Comparison of ENCODE assay signal across 1 cellular context in the genomic region with DNA sequence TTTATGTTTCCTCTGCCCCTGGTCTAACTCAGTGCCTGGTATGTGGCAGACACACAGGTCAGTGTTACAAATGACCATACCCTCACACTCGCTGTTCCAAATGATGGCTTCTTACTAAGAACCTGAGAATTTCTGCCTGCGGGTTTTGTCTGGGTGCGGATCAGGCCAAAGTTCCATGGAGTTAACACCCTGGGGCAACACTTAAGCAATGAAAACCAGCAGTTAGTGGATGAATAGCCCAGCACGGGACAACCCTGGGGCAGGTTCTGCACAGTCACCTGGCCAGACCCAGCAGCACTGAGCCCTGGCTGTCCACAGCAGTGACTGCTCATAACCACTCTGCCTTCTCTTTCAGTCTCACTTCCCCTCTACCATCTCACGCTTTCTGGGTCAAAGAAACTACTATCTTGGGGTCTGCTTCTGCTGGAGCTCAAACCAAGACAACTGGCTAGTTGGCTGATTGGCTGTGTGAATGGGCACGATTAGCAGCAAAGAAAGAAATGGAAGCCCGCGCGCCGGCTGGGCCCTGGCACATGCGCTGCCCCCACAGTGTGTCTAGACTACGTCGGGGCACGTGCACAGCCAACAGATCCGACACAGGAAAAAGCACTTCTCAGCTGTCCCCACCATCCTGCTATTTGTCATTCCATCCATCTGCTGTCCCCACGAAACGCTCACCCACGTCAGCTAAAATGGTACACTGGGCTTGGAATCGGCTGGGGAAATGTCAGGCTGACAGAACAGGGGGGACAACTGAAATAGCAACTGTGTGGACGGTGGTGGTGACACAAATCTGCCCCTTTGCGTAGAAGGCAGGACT.
TF ChIP-seq lines count a peak whose summit lies in the region.

No MANE protein-coding gene starts in this region.

TF ChIP-seq in HepG2, 621 proteins besides CTCF, POLR2A, EP300 and RAD21 (continued from another document and continues in another):
- TF ChIP-seq REL (CRISPR knock-in tag; conservative IDR thresholded peaks at IDR 0.05) (no peak), PHB2 (IDR thresholded peaks at IDR 0.05; ENCODE audit: partially characterized antibody) (no peak), SIN3A (IDR thresholded peaks at IDR 0.05; ENCODE audit: borderline replicate concordance, low read depth, low read length) (no peak), SATB2 (CRISPR knock-in tag; IDR thresholded peaks at IDR 0.05) (no peak), ZNF350 (CRISPR knock-in tag; IDR thresholded peaks at IDR 0.05; ENCODE audit: borderline replicate concordance, low read depth) (no peak), ZNF101 (CRISPR knock-in tag; IDR thresholded peaks at IDR 0.05; ENCODE audit: borderline replicate concordance, low read depth) (no peak), JDP2 (CRISPR knock-in tag; IDR thresholded peaks at IDR 0.05; ENCODE audit: borderline replicate concordance) (no peak), ZNF263 (CRISPR knock-in tag; IDR thresholded peaks at IDR 0.05) (0 out of 2 replicates have a peak, but pooled peaks have one; percentile 34), PRMT3 (CRISPR knock-in tag; IDR thresholded peaks at IDR 0.05; ENCODE audit: borderline replicate concordance, low read depth) (no peak), ZNF33B (CRISPR knock-in tag; IDR thresholded peaks at IDR 0.05) (peak; percentile 48; the same call in 1 of the 2 replicates), KMT2B (CRISPR knock-in tag; IDR thresholded peaks at IDR 0.05) (no peak), TMF1 (CRISPR knock-in tag; IDR thresholded peaks at IDR 0.05; ENCODE audit: low read depth) (no peak), HCFC1 (IDR thresholded peaks at IDR 0.05; ENCODE audit: low read depth, low read length) (no peak), PLRG1 (conservative IDR thresholded peaks at IDR 0.05) (no peak)
- TF ChIP-seq, protein P1, sequence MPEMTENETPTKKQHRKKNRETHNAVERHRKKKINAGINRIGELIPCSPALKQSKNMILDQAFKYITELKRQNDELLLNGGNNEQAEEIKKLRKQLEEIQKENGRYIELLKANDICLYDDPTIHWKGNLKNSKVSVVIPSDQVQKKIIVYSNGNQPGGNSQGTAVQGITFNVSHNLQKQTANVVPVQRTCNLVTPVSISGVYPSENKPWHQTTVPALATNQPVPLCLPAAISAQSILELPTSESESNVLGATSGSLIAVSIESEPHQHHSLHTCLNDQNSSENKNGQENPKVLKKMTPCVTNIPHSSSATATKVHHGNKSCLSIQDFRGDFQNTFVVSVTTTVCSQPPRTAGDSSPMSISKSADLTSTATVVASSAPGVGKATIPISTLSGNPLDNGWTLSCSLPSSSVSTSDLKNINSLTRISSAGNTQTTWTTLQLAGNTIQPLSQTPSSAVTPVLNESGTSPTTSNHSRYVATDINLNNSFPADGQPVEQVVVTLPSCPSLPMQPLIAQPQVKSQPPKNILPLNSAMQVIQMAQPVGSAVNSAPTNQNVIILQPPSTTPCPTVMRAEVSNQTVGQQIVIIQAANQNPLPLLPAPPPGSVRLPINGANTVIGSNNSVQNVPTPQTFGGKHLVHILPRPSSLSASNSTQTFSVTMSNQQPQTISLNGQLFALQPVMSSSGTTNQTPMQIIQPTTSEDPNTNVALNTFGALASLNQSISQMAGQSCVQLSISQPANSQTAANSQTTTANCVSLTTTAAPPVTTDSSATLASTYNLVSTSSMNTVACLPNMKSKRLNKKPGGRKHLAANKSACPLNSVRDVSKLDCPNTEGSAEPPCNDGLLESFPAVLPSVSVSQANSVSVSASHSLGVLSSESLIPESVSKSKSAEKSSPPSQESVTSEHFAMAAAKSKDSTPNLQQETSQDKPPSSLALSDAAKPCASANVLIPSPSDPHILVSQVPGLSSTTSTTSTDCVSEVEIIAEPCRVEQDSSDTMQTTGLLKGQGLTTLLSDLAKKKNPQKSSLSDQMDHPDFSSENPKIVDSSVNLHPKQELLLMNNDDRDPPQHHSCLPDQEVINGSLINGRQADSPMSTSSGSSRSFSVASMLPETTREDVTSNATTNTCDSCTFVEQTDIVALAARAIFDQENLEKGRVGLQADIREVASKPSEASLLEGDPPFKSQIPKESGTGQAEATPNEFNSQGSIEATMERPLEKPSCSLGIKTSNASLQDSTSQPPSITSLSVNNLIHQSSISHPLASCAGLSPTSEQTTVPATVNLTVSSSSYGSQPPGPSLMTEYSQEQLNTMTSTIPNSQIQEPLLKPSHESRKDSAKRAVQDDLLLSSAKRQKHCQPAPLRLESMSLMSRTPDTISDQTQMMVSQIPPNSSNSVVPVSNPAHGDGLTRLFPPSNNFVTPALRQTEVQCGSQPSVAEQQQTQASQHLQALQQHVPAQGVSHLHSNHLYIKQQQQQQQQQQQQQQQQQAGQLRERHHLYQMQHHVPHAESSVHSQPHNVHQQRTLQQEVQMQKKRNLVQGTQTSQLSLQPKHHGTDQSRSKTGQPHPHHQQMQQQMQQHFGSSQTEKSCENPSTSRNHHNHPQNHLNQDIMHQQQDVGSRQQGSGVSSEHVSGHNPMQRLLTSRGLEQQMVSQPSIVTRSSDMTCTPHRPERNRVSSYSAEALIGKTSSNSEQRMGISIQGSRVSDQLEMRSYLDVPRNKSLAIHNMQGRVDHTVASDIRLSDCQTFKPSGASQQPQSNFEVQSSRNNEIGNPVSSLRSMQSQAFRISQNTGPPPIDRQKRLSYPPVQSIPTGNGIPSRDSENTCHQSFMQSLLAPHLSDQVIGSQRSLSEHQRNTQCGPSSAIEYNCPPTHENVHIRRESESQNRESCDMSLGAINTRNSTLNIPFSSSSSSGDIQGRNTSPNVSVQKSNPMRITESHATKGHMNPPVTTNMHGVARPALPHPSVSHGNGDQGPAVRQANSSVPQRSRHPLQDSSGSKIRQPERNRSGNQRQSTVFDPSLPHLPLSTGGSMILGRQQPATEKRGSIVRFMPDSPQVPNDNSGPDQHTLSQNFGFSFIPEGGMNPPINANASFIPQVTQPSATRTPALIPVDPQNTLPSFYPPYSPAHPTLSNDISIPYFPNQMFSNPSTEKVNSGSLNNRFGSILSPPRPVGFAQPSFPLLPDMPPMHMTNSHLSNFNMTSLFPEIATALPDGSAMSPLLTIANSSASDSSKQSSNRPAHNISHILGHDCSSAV (CRISPR knock-in tag; IDR thresholded peaks at IDR 0.05; ENCODE audit: borderline replicate concordance) = no peak
- TF ChIP-seq, protein P2, sequence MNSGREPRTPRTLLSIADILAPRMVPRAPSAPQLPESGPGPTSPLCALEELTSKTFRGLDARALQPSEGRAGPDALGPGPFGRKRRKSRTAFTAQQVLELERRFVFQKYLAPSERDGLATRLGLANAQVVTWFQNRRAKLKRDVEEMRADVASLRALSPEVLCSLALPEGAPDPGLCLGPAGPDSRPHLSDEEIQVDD (CRISPR knock-in tag; IDR thresholded peaks at IDR 0.05; ENCODE audit: borderline replicate concordance) = no peak
- TF ChIP-seq, protein P3, sequence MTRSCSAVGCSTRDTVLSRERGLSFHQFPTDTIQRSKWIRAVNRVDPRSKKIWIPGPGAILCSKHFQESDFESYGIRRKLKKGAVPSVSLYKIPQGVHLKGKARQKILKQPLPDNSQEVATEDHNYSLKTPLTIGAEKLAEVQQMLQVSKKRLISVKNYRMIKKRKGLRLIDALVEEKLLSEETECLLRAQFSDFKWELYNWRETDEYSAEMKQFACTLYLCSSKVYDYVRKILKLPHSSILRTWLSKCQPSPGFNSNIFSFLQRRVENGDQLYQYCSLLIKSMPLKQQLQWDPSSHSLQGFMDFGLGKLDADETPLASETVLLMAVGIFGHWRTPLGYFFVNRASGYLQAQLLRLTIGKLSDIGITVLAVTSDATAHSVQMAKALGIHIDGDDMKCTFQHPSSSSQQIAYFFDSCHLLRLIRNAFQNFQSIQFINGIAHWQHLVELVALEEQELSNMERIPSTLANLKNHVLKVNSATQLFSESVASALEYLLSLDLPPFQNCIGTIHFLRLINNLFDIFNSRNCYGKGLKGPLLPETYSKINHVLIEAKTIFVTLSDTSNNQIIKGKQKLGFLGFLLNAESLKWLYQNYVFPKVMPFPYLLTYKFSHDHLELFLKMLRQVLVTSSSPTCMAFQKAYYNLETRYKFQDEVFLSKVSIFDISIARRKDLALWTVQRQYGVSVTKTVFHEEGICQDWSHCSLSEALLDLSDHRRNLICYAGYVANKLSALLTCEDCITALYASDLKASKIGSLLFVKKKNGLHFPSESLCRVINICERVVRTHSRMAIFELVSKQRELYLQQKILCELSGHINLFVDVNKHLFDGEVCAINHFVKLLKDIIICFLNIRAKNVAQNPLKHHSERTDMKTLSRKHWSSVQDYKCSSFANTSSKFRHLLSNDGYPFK (CRISPR knock-in tag; IDR thresholded peaks at IDR 0.05; ENCODE audit: borderline replicate concordance) = no peak
- TF ChIP-seq, protein P4, sequence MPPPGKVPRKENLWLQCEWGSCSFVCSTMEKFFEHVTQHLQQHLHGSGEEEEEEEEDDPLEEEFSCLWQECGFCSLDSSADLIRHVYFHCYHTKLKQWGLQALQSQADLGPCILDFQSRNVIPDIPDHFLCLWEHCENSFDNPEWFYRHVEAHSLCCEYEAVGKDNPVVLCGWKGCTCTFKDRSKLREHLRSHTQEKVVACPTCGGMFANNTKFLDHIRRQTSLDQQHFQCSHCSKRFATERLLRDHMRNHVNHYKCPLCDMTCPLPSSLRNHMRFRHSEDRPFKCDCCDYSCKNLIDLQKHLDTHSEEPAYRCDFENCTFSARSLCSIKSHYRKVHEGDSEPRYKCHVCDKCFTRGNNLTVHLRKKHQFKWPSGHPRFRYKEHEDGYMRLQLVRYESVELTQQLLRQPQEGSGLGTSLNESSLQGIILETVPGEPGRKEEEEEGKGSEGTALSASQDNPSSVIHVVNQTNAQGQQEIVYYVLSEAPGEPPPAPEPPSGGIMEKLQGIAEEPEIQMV (CRISPR knock-in tag; IDR thresholded peaks at IDR 0.05; ENCODE audit: low read depth) = no peak
- TF ChIP-seq, protein P5, sequence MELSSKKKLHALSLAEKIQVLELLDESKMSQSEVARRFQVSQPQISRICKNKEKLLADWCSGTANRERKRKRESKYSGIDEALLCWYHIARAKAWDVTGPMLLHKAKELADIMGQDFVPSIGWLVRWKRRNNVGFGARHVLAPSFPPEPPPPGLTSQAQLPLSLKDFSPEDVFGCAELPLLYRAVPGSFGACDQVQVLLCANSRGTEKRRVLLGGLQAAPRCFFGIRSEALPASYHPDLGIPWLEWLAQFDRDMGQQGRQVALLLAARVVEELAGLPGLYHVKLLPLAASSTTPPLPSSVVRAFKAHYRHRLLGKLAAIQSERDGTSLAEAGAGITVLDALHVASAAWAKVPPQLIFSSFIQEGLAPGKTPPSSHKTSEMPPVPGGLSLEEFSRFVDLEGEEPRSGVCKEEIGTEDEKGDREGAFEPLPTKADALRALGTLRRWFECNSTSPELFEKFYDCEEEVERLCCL (CRISPR knock-in tag; IDR thresholded peaks at IDR 0.05; ENCODE audit: borderline replicate concordance) = no peak
- TF ChIP-seq, protein P6, sequence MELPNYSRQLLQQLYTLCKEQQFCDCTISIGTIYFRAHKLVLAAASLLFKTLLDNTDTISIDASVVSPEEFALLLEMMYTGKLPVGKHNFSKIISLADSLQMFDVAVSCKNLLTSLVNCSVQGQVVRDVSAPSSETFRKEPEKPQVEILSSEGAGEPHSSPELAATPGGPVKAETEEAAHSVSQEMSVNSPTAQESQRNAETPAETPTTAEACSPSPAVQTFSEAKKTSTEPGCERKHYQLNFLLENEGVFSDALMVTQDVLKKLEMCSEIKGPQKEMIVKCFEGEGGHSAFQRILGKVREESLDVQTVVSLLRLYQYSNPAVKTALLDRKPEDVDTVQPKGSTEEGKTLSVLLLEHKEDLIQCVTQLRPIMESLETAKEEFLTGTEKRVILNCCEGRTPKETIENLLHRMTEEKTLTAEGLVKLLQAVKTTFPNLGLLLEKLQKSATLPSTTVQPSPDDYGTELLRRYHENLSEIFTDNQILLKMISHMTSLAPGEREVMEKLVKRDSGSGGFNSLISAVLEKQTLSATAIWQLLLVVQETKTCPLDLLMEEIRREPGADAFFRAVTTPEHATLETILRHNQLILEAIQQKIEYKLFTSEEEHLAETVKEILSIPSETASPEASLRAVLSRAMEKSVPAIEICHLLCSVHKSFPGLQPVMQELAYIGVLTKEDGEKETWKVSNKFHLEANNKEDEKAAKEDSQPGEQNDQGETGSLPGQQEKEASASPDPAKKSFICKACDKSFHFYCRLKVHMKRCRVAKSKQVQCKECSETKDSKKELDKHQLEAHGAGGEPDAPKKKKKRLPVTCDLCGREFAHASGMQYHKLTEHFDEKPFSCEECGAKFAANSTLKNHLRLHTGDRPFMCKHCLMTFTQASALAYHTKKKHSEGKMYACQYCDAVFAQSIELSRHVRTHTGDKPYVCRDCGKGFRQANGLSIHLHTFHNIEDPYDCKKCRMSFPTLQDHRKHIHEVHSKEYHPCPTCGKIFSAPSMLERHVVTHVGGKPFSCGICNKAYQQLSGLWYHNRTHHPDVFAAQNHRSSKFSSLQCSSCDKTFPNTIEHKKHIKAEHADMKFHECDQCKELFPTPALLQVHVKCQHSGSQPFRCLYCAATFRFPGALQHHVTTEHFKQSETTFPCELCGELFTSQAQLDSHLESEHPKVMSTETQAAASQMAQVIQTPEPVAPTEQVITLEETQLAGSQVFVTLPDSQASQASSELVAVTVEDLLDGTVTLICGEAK (IDR thresholded peaks at IDR 0.05) = no peak
- TF ChIP-seq, protein P6 (CRISPR knock-in tag; IDR thresholded peaks at IDR 0.05) = no peak
- TF ChIP-seq, protein P7, sequence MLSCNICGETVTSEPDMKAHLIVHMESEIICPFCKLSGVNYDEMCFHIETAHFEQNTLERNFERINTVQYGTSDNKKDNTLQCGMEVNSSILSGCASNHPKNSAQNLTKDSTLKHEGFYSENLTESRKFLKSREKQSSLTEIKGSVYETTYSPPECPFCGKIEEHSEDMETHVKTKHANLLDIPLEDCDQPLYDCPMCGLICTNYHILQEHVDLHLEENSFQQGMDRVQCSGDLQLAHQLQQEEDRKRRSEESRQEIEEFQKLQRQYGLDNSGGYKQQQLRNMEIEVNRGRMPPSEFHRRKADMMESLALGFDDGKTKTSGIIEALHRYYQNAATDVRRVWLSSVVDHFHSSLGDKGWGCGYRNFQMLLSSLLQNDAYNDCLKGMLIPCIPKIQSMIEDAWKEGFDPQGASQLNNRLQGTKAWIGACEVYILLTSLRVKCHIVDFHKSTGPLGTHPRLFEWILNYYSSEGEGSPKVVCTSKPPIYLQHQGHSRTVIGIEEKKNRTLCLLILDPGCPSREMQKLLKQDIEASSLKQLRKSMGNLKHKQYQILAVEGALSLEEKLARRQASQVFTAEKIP (CRISPR knock-in tag; IDR thresholded peaks at IDR 0.05; ENCODE audit: borderline replicate concordance) = no peak
